8 cellular contexts compared by ENCODE assay signal in the genomic region with DNA sequence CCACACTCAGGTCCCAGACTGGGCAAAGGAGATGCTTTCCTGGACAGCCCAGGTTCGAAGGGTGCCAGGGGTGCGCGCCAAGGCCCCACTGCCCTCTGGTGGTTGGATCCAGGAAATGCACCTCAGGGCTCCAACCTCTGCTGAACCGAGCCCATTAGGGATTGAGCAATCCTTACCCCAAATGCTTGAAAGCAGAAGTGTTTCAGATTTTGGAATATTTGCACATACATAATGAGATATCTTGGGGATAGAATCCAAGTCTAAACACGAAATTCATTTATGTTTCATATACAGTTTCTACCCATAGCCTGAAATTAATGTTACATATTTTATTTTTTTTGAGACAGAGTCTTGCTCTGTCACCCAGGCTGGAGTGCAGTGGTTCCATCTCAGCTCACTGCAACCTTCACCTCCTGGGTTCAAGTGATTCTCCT. TPM values are rescaled to one million over a fixed set of nuclear protein-coding genes. Genes with fewer than 3 reads are reported as not detected.
A peak's percentile ranks its signal among the peaks of the same experiment; 100 is the strongest.
DNase-seq lines count a peak whose midpoint lies in the region; ATAC-seq lines count a peak whose summit lies in the region.

No MANE protein-coding gene starts in this region.

- no peak overlapping the region for H3K9ac ChIP-seq in mesendoderm (ENCODE audit: low read length)

- no peaks in the 10 kb centered on the region for H3K4me1 ChIP-seq in effector memory CD4-positive, alpha-beta T cell (ENCODE audit: control insufficient read depth, insufficient read depth, low read length, poor library complexity, severe bottlenecking)
- H3K4me1 ChIP-seq in mesendoderm (ENCODE audit: control insufficient read depth, low read depth, low read length): no peaks in the 10 kb centered on the region

- no CpG with 5 or more reads among the region's 5 CpGs for WGBS in mesendoderm (ENCODE audit: extremely low coverage, insufficient coverage, low lambda C conversion rate)

- H3K79me2 ChIP-seq in mesendoderm (ENCODE audit: control insufficient read depth, insufficient read depth, low read length): no peaks in the 10 kb centered on the region

- H3K56ac ChIP-seq in mesendoderm (ENCODE audit: low read length): no peak overlapping the region

- no peaks in the 10 kb centered on the region for H3K27me3 Mint-ChIP-seq in activated CD4-positive, alpha-beta memory T cell treated with anti-CD3 and anti-CD28 coated beads for 36 hours

- H3K9me3 ChIP-seq in effector memory CD4-positive, alpha-beta T cell (ENCODE audit: control insufficient read depth, low read length): no peaks in the 10 kb centered on the region

- H2AK5ac ChIP-seq in mesendoderm (ENCODE audit: low read length): no peak overlapping the region

- no peak overlapping the region for H3K23ac ChIP-seq in mesendoderm (ENCODE audit: low read length)

- no peak overlapping the region for H3K18ac ChIP-seq in mesendoderm (ENCODE audit: low read length)

- H3K27me3 ChIP-seq in effector memory CD4-positive, alpha-beta T cell (replicated peaks; ENCODE audit: control insufficient read depth, insufficient read depth, low read length, poor library complexity, severe bottlenecking): no peaks in the 10 kb centered on the region
- H3K27me3 ChIP-seq in mesendoderm (ENCODE audit: insufficient read depth, low read length, poor library complexity): no peaks in the 10 kb centered on the region

- no peak overlapping the region for H4K5ac ChIP-seq in mesendoderm (ENCODE audit: low read length)

- H3K4me1 Mint-ChIP-seq in activated CD4-positive, alpha-beta memory T cell treated with anti-CD3 and anti-CD28 coated beads for 36 hours (ENCODE audit: low read depth): peaks cover 7% of the 10 kb centered on the region

- H2BK5ac ChIP-seq in mesendoderm (ENCODE audit: low read length): no peak overlapping the region

- no peaks in the 10 kb centered on the region for H3K79me1 ChIP-seq in mesendoderm (ENCODE audit: low read length)

- no peaks in the 10 kb centered on the region for H3K9me3 Mint-ChIP-seq in activated CD4-positive, alpha-beta memory T cell treated with anti-CD3 and anti-CD28 coated beads for 36 hours

- H3K27ac Mint-ChIP-seq in activated CD4-positive, alpha-beta memory T cell treated with anti-CD3 and anti-CD28 coated beads for 36 hours: no peak overlapping the region

- H4K8ac ChIP-seq in mesendoderm (ENCODE audit: low read depth, low read length): no peak overlapping the region

- no peaks in the 10 kb centered on the region for H3K36me3 ChIP-seq in effector memory CD4-positive, alpha-beta T cell (ENCODE audit: control insufficient read depth, insufficient read depth, low read length)
- H3K36me3 ChIP-seq in mesendoderm (ENCODE audit: control insufficient read depth, insufficient read depth, low read length): no peaks in the 10 kb centered on the region

- H3K27ac ChIP-seq in effector memory CD4-positive, alpha-beta T cell (ENCODE audit: insufficient read depth, low read length, poor library complexity, severe bottlenecking): no peak overlapping the region
- no peak overlapping the region for H3K27ac ChIP-seq in mesendoderm (ENCODE audit: low read depth, low read length)

- no peak overlapping the region for H3K4me3 Mint-ChIP-seq in activated CD4-positive, alpha-beta memory T cell treated with anti-CD3 and anti-CD28 coated beads for 36 hours

- H3K36me3 Mint-ChIP-seq in activated CD4-positive, alpha-beta memory T cell treated with anti-CD3 and anti-CD28 coated beads for 36 hours: no peaks in the 10 kb centered on the region

- H3K4ac ChIP-seq in mesendoderm (ENCODE audit: low read depth, low read length): no peak overlapping the region

- H2BK120ac ChIP-seq in mesendoderm (ENCODE audit: low read depth, low read length): no peak overlapping the region

- H3K4me2 ChIP-seq in mesendoderm (ENCODE audit: low read length): no peak overlapping the region

- H3K4me3 ChIP-seq in effector memory CD4-positive, alpha-beta T cell (ENCODE audit: insufficient read depth, low read depth, low read length, poor library complexity, severe bottlenecking): no peak overlapping the region
- H3K4me3 ChIP-seq in mesendoderm (ENCODE audit: low read length): no peak overlapping the region

- intact Hi-C loops in activated CD4-positive, alpha-beta memory T cell treated with anti-CD3 and anti-CD28 coated beads for 36 hours (cut with micrococcal nuclease): loop anchor here (1.0 to 10.0 kb wide), 3 partner anchors 53 to 297 kb away; a partner anchor contains a TSS

- POLR2A ChIA-PET in activated CD4-positive, alpha-beta memory T cell treated with anti-CD3 and anti-CD28 coated beads for 36 hours (lab: Charles Lee): interaction anchor here (1.9 kb wide), 1 partner anchor 53 kb away, joined by 5 read pairs; no protein-coding TSS in a partner anchor

- DNase-seq in CD1c-positive myeloid dendritic cell (ENCODE audit: extremely low spot score): peak; percentile 92
- peak; percentile 64 for DNase-seq in HCEC 1CT
- peak; percentile 34 for DNase-seq in NCI-H748 treated with DMSO at 0.1 percent for 48 hours (lab: John Stamatoyannopoulos, UW)
- peak; percentile 85 for DNase-seq in activated CD4-positive, alpha-beta memory T cell treated with anti-CD3 and anti-CD28 coated beads for 36 hours
- peak; percentile 48 to 61 (median 51) for DNase-seq in effector memory CD4-positive, alpha-beta T cell
- DNase-seq in mesendoderm: peak; percentile 71
- peak; percentile 62 for DNase-seq in stimulated activated CD8-positive, alpha-beta memory T cell treated with anti-CD3 and anti-CD28 coated beads, Interleukin-4, amount 100 ng/mL, for 24 hours (ENCODE audit: low read depth)

- CTCF ChIA-PET in activated CD4-positive, alpha-beta memory T cell treated with anti-CD3 and anti-CD28 coated beads for 36 hours (lab: Charles Lee): interaction anchor here (0.5 to 14.6 kb wide), 25 partner anchors 9 to 203 kb away, joined by 3 to 366 read pairs (median 4); a partner anchor contains a TSS

- H2BK15ac ChIP-seq in mesendoderm (replicated peaks; ENCODE audit: low read depth): no peak overlapping the region

- ATAC-seq in GM21786 (IDR thresholded peaks at IDR 0.05; ENCODE audit: unreplicated experiment): no peak

RNA-seq across cellular contexts. Expression of a gene that starts 57.4 kb away (rescaled TPM):
- 10 to 100 TPM; 16.0 to 17.8 TPM for total RNA-seq in activated CD4-positive, alpha-beta memory T cell treated with anti-CD3 and anti-CD28 coated beads for 36 hours
- polyA plus RNA-seq in mesendoderm (2013, experiment 1 of 2): 22.3 TPM
- polyA plus RNA-seq in mesendoderm (2013, experiment 2 of 2): 22.0 TPM

Comparison
In these comparisons a context has a peak if more than half of its experiments do, and no peak if none do; other contexts are left out.
1. DNase-seq: peak in every context shown above with its lines; median percentile 92 in CD1c-positive myeloid dendritic cell; 85 in activated CD4-positive, alpha-beta memory T cell treated with anti-CD3 and anti-CD28 coated beads for 36 hours; 71 in mesendoderm; 64 in HCEC 1CT; 62 in stimulated activated CD8-positive, alpha-beta memory T cell treated with anti-CD3 and anti-CD28 coated beads, Interleukin-4, amount 100 ng/mL, for 24 hours; 51 in effector memory CD4-positive, alpha-beta T cell; 34 in NCI-H748 treated with DMSO at 0.1 percent for 48 hours.